Comparison of ENCODE assay signal across 10 cellular contexts in genomic region chr9:87714819-87715218, GRCh38. TPM values are rescaled to one million over a fixed set of nuclear protein-coding genes. Genes with fewer than 3 reads are reported as not detected.
DNase-seq lines count a peak whose midpoint lies in the region; FAIRE-seq and TF ChIP-seq lines count a peak whose summit lies in the region.
"Had no signal": no experiment of that assay in that cellular context is flagged by ENCODE, and none has a peak within 500 bp of the region (broad histone marks: within the 10 kb centered on the region; RNA-seq: fewer than 3 reads in every experiment).

No MANE protein-coding gene starts in this region.

- no peak overlapping the region for H3K9ac ChIP-seq in trophoblast cell (ENCODE audit: low read length)

- peaks cover 9 to 19% of the 10 kb centered on the region in 2 experiments for H3K4me1 ChIP-seq in trophoblast cell (ENCODE audit: control insufficient read depth in 1 of 2, insufficient read depth in 2 of 2, low read length in 2 of 2)

- H2BK120ac ChIP-seq in trophoblast cell (ENCODE audit: insufficient read depth, low read length, poor library complexity) = no peak overlapping the region

- H3K79me1 ChIP-seq in trophoblast cell (ENCODE audit: low read length) = peaks cover 10% of the 10 kb centered on the region

- H2AFZ ChIP-seq in trophoblast cell (ENCODE audit: insufficient read depth, low read length, poor library complexity) = peak overlapping the region; percentile 46

- H2BK5ac ChIP-seq in trophoblast cell (ENCODE audit: low read depth, low read length, poor library complexity) = no peak overlapping the region

- H4K12ac ChIP-seq in trophoblast cell (ENCODE audit: low read depth, low read length) = no peak overlapping the region

- TF ChIP-seq POLR2A in erythroblast (IDR thresholded peaks at IDR 0.05; ENCODE audit: low read length) = no peak

- H3K4me3 ChIP-seq in trophoblast cell (ENCODE audit: low read depth, low read length) = no peak overlapping the region

- intact Hi-C loops in posterior vena cava (cut with DNase I) = no loop called here

- no peak for FAIRE-seq in RCC 7860 (lab: Jason Lieb, UNC)

- no peak overlapping the region for H4K8ac ChIP-seq in trophoblast cell (ENCODE audit: low read depth, low read length)

- H3K79me2 ChIP-seq in trophoblast cell (ENCODE audit: control insufficient read depth, insufficient read depth, low read length, poor library complexity) = no peaks in the 10 kb centered on the region

- peak; percentile 69 for DNase-seq in COLO829 (ENCODE audit: low spot score)
- DNase-seq in NCI-H460 (ENCODE audit: extremely low read depth, low read depth) = peak; percentile 80
- DNase-seq in erythroblast (lab: John Stamatoyannopoulos, UW) = peak; percentile 92 to 93
- peak; percentile 66 to 83 for DNase-seq in trophoblast cell
- DNase-seq in posterior vena cava (ENCODE audit: low spot score) = no peak
- DNase-seq in RCC 7860 (ENCODE audit: low spot score) = no peak
- DNase-seq in SW480 (ENCODE audit: low spot score) = no peak
- no peak for DNase-seq in islet precursor cell
- DNase-seq: NCI-H524 treated with DMSO at 0.1 percent for 48 hours; stimulated activated CD4-positive, alpha-beta T cell treated with anti-CD3 and anti-CD28 coated beads, Interleukin-15, amount 100 ng/mL, for 24 hours had no signal

- no CpG with 5 or more reads among the region's 2 CpGs for WGBS in trophoblast cell (ENCODE audit: extremely low coverage, insufficient coverage, insufficient read length)

- no peak overlapping the region for H3K4me2 ChIP-seq in trophoblast cell (ENCODE audit: low read length)

- H3K36me3 ChIP-seq in trophoblast cell (ENCODE audit: control insufficient read depth in 1 of 2, insufficient read depth in 2 of 2, low read length in 2 of 2) = no peaks in the 10 kb centered on the region

- no peaks in the 10 kb centered on the region for H3K27me3 ChIP-seq in trophoblast cell (ENCODE audit: insufficient read depth, low read length)

- peak overlapping the region; percentile 49 for H2AK5ac ChIP-seq in trophoblast cell (ENCODE audit: low read length)

- no peak overlapping the region for H3K23ac ChIP-seq in trophoblast cell (ENCODE audit: low read length)

- no peak overlapping the region for H2BK12ac ChIP-seq in trophoblast cell (ENCODE audit: low read length)

- H3K18ac ChIP-seq in trophoblast cell (ENCODE audit: low read length) = no peak overlapping the region

- peak overlapping the region; percentile 51 for H3K14ac ChIP-seq in trophoblast cell (ENCODE audit: low read length)

- peaks cover 3% of the 10 kb centered on the region for H3K9me3 ChIP-seq in trophoblast cell (ENCODE audit: insufficient read depth, low read depth, low read length)

- no peak overlapping the region for H3K4ac ChIP-seq in trophoblast cell (ENCODE audit: low read depth, low read length)

- no peak overlapping the region for H4K91ac ChIP-seq in trophoblast cell (ENCODE audit: low read depth, low read length)

- H3K27ac ChIP-seq in trophoblast cell (ENCODE audit: low read depth, low read length) = no peak overlapping the region

RNA-seq across cellular contexts. Expression of gene CTSL, which starts 11.1 kb away (rescaled TPM):
- total RNA-seq in NCI-H460 (2014; rRNA removed; shearing (Covaris generic)) = 1,987 and 2,122 TPM in 2 replicates
- polyA plus RNA-seq in NCI-H460 (2014; cell fraction: nucleus; rRNA removed) = 1,711 and 2,151 TPM in 2 replicates
- polyA plus RNA-seq in trophoblast cell (2013) = 578 and 615 TPM in 2 replicates
- 100 to 1,000 TPM; 176 to 195 TPM for total RNA-seq in posterior vena cava

Comparison
In these comparisons a context has a peak if more than half of its experiments do, and no peak if none do; other contexts are left out.
1. DNase-seq: peak in COLO829 (single experiment), NCI-H460 (single experiment), erythroblast (2 of 2) and trophoblast cell (2 of 2); none in posterior vena cava (single experiment), RCC 7860 (single experiment), SW480 (single experiment) and islet precursor cell (single experiment).
2. RNA of gene CTSL, which starts 11.1 kb away (total RNA-seq): 1,987 to 2,122 TPM in NCI-H460; 176 to 195 TPM in posterior vena cava; every median in the first group is over 10 times any median in the second.